In genomic region chr9:33778700-33779351, GRCh38 we compare ENCODE assay signal across 10 cellular contexts. TPM values are rescaled to one million over a fixed set of nuclear protein-coding genes. Genes with fewer than 3 reads are reported as not detected.
A peak's percentile ranks its signal among the peaks of the same experiment; 100 is the strongest.
DNase-seq lines count a peak whose midpoint lies in the region; ATAC-seq, FAIRE-seq and TF ChIP-seq lines count a peak whose summit lies in the region.
"Had no signal": no experiment of that assay in that cellular context is flagged by ENCODE, and none has a peak within 500 bp of the region (broad histone marks: within the 10 kb centered on the region; RNA-seq: fewer than 3 reads in every experiment).

No MANE protein-coding gene starts in this region.

- H3K9me3 Mint-ChIP-seq in activated naive CD4-positive, alpha-beta T cell treated with anti-CD3 and anti-CD28 coated beads for 36 hours = no peaks in the 10 kb centered on the region
- no peaks in the 10 kb centered on the region for H3K9me3 Mint-ChIP-seq in glutamatergic neuron (ENCODE audit: unreplicated experiment)
- H3K9me3 Mint-ChIP-seq: T-helper 1 cell treated with Interleukin-12 subunit alpha and Interleukin-12 subunit beta and Interleukin-4 antibody, amounts not matched to agents 30 μg/mL and 1 μg/mL, for 36 hours had no signal

- TF ChIP-seq CTCF in glutamatergic neuron (IDR thresholded peaks at IDR 0.05; ENCODE audit: partially characterized antibody, unreplicated experiment) = peak; percentile 76
- peak; percentile 67 for TF ChIP-seq CTCF in psoas muscle (IDR thresholded peaks at IDR 0.05)

- H3K36me3 Mint-ChIP-seq in activated naive CD4-positive, alpha-beta T cell treated with anti-CD3 and anti-CD28 coated beads for 36 hours (ENCODE audit: low read depth) = no peaks in the 10 kb centered on the region
- H3K36me3 Mint-ChIP-seq in glutamatergic neuron (ENCODE audit: unreplicated experiment) = no peaks in the 10 kb centered on the region

- CTCF ChIA-PET in activated naive CD4-positive, alpha-beta T cell treated with anti-CD3 and anti-CD28 coated beads for 36 hours (lab: Charles Lee) = interaction anchor here (0.6 to 3.4 kb wide), 24 partner anchors 9 to 588 kb away, joined by 3 to 12 read pairs (median 3); no protein-coding TSS in a partner anchor

- H3K27me3 Mint-ChIP-seq in activated naive CD4-positive, alpha-beta T cell treated with anti-CD3 and anti-CD28 coated beads for 36 hours (ENCODE audit: low read depth) = no peaks in the 10 kb centered on the region
- no peaks in the 10 kb centered on the region for H3K27me3 Mint-ChIP-seq in glutamatergic neuron (ENCODE audit: unreplicated experiment)

- no peaks in the 10 kb centered on the region for H3K27me3 ChIP-seq in psoas muscle (ENCODE audit: insufficient read depth in 3 of 3, low read length in 2 of 3)

- no peak overlapping the region for H3K27ac Mint-ChIP-seq in activated naive CD4-positive, alpha-beta T cell treated with anti-CD3 and anti-CD28 coated beads for 36 hours
- no peak overlapping the region for H3K27ac Mint-ChIP-seq in glutamatergic neuron (ENCODE audit: unreplicated experiment)
- H3K27ac Mint-ChIP-seq: T-helper 1 cell treated with Interleukin-12 subunit alpha and Interleukin-12 subunit beta and Interleukin-4 antibody, amounts not matched to agents 30 μg/mL and 1 μg/mL, for 36 hours had no signal

- no peak overlapping the region for H3K4me3 Mint-ChIP-seq in activated naive CD4-positive, alpha-beta T cell treated with anti-CD3 and anti-CD28 coated beads for 36 hours
- no peak overlapping the region for H3K4me3 Mint-ChIP-seq in glutamatergic neuron (ENCODE audit: unreplicated experiment)
- H3K4me3 Mint-ChIP-seq: T-helper 1 cell treated with Interleukin-12 subunit alpha and Interleukin-12 subunit beta and Interleukin-4 antibody, amounts not matched to agents 30 μg/mL and 1 μg/mL, for 36 hours had no signal

- no peaks in the 10 kb centered on the region for H3K36me3 ChIP-seq in psoas muscle (ENCODE audit: insufficient read depth in 1 of 2, low read depth in 1 of 2)

- DNase-seq in COLO829 (ENCODE audit: low spot score) (peak; percentile 83), RCC 7860 (ENCODE audit: low spot score) (peak; percentile 43), glutamatergic neuron (no peak), psoas muscle (no peak)
- DNase-seq in Jurkat, Clone E6-1 (ENCODE audit: low read depth, low spot score) = peak; percentile 80
- peak; percentile 70 for DNase-seq in activated naive CD4-positive, alpha-beta T cell treated with anti-CD3 and anti-CD28 coated beads for 36 hours

- peaks cover 2% of the 10 kb centered on the region for H3K4me1 Mint-ChIP-seq in activated naive CD4-positive, alpha-beta T cell treated with anti-CD3 and anti-CD28 coated beads for 36 hours (ENCODE audit: low read depth)
- H3K4me1 Mint-ChIP-seq in glutamatergic neuron (ENCODE audit: low read depth, unreplicated experiment) = no peaks in the 10 kb centered on the region

- no peak for FAIRE-seq in RCC 7860 (lab: Jason Lieb, UNC)

- H3K4me3 ChIP-seq in Jurkat, Clone E6-1 (ENCODE audit: low read length) = no peak overlapping the region; the same call in 1 of the 2 replicates
- no peak overlapping the region for H3K4me3 ChIP-seq in psoas muscle

- intact Hi-C loops in activated naive CD4-positive, alpha-beta T cell treated with anti-CD3 and anti-CD28 coated beads for 36 hours (cut with micrococcal nuclease) = loop anchor here (1.0 kb wide), 2 partner anchors 41 to 155 kb away; no protein-coding TSS in a partner anchor
- intact Hi-C loops in psoas muscle (cut with DNase I) = loop anchor here in 1 of 2 donors (2.0 kb wide), 1 partner anchor 40 kb away; no protein-coding TSS in a partner anchor

- no peak overlapping the region for H3K27ac ChIP-seq in psoas muscle

- H3K9me3 ChIP-seq in psoas muscle = no peaks in the 10 kb centered on the region

- 7 to 11% (median 8%) methylated on average over 6 of the region's 6 CpGs for WGBS in psoas muscle, 3 donors

- ATAC-seq in GM19452 (IDR thresholded peaks at IDR 0.05; ENCODE audit: unreplicated experiment) (peak; percentile 84), psoas muscle (peak; percentile 68 to 90 (median 84)), GM19035 (IDR thresholded peaks at IDR 0.05; ENCODE audit: unreplicated experiment) (no peak)

- no peaks in the 10 kb centered on the region for H3K4me1 ChIP-seq in psoas muscle

RNA-seq across cellular contexts. Expression of gene PRSS3, which starts 16.5 kb away (rescaled TPM):
- polyA plus RNA-seq in Jurkat, Clone E6-1 (2012; ENCODE audit: insufficient read depth, insufficient read length) = not detected
- not detected for total RNA-seq in activated naive CD4-positive, alpha-beta T cell treated with anti-CD3 and anti-CD28 coated beads for 36 hours
- total RNA-seq in glutamatergic neuron (ENCODE audit: unreplicated experiment) = not detected
- total RNA-seq in psoas muscle = under 1 TPM in 1 of 4 donors, not detected in 3; 0.30 TPM
- polyA plus RNA-seq in psoas muscle = under 1 TPM in 1 of 3 donors, not detected in 2; 0.05 TPM
- total RNA-seq: urinary bladder had no signal

RNA-seq across cellular contexts. Expression of gene UBE2R2, which starts 38.1 kb away (rescaled TPM):
- 53.7 TPM for polyA plus RNA-seq in Jurkat, Clone E6-1 (2012; ENCODE audit: insufficient read depth, insufficient read length)
- 10 to 100 TPM; 44.2 to 46.9 TPM for total RNA-seq in activated naive CD4-positive, alpha-beta T cell treated with anti-CD3 and anti-CD28 coated beads for 36 hours
- total RNA-seq in glutamatergic neuron (ENCODE audit: unreplicated experiment) (90.1 TPM), psoas muscle (10 to 100 TPM; 48.0 to 62.9 (median 52.2) TPM)
- polyA plus RNA-seq in psoas muscle = 10 to 100 TPM; 20.3 to 52.3 (median 37.5) TPM

Comparison
In these comparisons a context has a peak if more than half of its experiments do, and no peak if none do; other contexts are left out.
1. DNase-seq: peak in COLO829 (single experiment), Jurkat, Clone E6-1 (single experiment), RCC 7860 (single experiment) and activated naive CD4-positive, alpha-beta T cell treated with anti-CD3 and anti-CD28 coated beads for 36 hours (single experiment); none in glutamatergic neuron (single experiment) and psoas muscle (0 of 2).